In genomic region chr20:34037121-34037520, GRCh38 we compare ENCODE assay signal across 10 cellular contexts. TPM values are rescaled to one million over a fixed set of nuclear protein-coding genes. Genes with fewer than 3 reads are reported as not detected.
DNase-seq lines count a peak whose midpoint lies in the region; ATAC-seq and TF ChIP-seq lines count a peak whose summit lies in the region.
"Had no signal": no experiment of that assay in that cellular context is flagged by ENCODE, and none has a peak within 500 bp of the region (broad histone marks: within the 10 kb centered on the region; RNA-seq: fewer than 3 reads in every experiment).

No MANE protein-coding gene starts in this region.

- DNase-seq in Peyer's patch (peak in 2 of 3 donors; percentile 38 to 55), immature natural killer cell (peak; percentile 12 to 31 (median 23)), substantia nigra (lab: John Stamatoyannopoulos, UW) (no peak), NCI-H1105 (lab: John Stamatoyannopoulos, UW) (no peak), NCI-H1436 (lab: John Stamatoyannopoulos, UW) (no peak)
- peak; percentile 57 for DNase-seq in activated T-cell treated with anti-CD3 and anti-CD28 coated beads, Interleukin-2, amount 50 U/mL, for 24 hours
- DNase-seq in stimulated activated CD4-positive, alpha-beta T cell treated with anti-CD3 and anti-CD28 coated beads, TNF-alpha, amount 100 ng/mL, for 4 hours (ENCODE audit: low read depth in 3 of 3): peak; percentile 25 to 45 (median 45)
- DNase-seq: NCI-H1694, transverse colon had no signal

- peaks cover 57% of the 10 kb centered on the region for H3K36me3 Mint-ChIP-seq in activated T-cell treated with anti-CD3 and anti-CD28 coated beads, Interleukin-2, amount 50 U/mL, for 24 hours (ENCODE audit: low read depth)
- H3K36me3 Mint-ChIP-seq in immature natural killer cell: peaks cover 0 to 16% (median 4%) of the 10 kb centered on the region in 3 donors

- H3K27me3 Mint-ChIP-seq in activated T-cell treated with anti-CD3 and anti-CD28 coated beads, Interleukin-2, amount 50 U/mL, for 24 hours: no peaks in the 10 kb centered on the region
- peaks cover 0 to 2% (median 1%) of the 10 kb centered on the region in 3 donors for H3K27me3 Mint-ChIP-seq in immature natural killer cell (ENCODE audit: low read depth in 3 of 3)

- no peaks in the 10 kb centered on the region for H3K9me3 Mint-ChIP-seq in activated T-cell treated with anti-CD3 and anti-CD28 coated beads, Interleukin-2, amount 50 U/mL, for 24 hours
- no peaks in the 10 kb centered on the region for H3K9me3 Mint-ChIP-seq in immature natural killer cell

- H3K36me3 ChIP-seq in Peyer's patch: peaks cover 0 to 21% (median 0%) of the 10 kb centered on the region in 3 donors

- no peaks in the 10 kb centered on the region for H3K27me3 ChIP-seq in Peyer's patch
- H3K27me3 ChIP-seq: transverse colon had no signal

- no peak overlapping the region for H3K4me3 ChIP-seq in Peyer's patch
- H3K4me3 ChIP-seq: transverse colon had no signal

- H3K27ac ChIP-seq in Peyer's patch: no peak overlapping the region
- H3K27ac ChIP-seq in substantia nigra (ENCODE audit: low read depth, low read length, poor library complexity, severe bottlenecking): no peak overlapping the region
- H3K27ac ChIP-seq: transverse colon had no signal

- no peak for TF ChIP-seq CTCF in Peyer's patch (IDR thresholded peaks at IDR 0.05)

- H3K4me1 ChIP-seq in Peyer's patch: peaks cover 0 to 36% (median 5%) of the 10 kb centered on the region in 4 donors

- peak overlapping the region; percentile 47 for H3K4me3 Mint-ChIP-seq in activated T-cell treated with anti-CD3 and anti-CD28 coated beads, Interleukin-2, amount 50 U/mL, for 24 hours
- H3K4me3 Mint-ChIP-seq in immature natural killer cell: peak overlapping the region; percentile 5 to 63 (median 29)

- TF ChIP-seq POLR2A in Peyer's patch (IDR thresholded peaks at IDR 0.05): no peak

- H3K4me1 Mint-ChIP-seq in activated T-cell treated with anti-CD3 and anti-CD28 coated beads, Interleukin-2, amount 50 U/mL, for 24 hours (ENCODE audit: low read depth): peaks cover 87% of the 10 kb centered on the region
- H3K4me1 Mint-ChIP-seq in immature natural killer cell: peaks cover 85 to 97% of the 10 kb centered on the region in 2 donors

- peak overlapping the region; percentile 85 for H3K27ac Mint-ChIP-seq in activated T-cell treated with anti-CD3 and anti-CD28 coated beads, Interleukin-2, amount 50 U/mL, for 24 hours
- H3K27ac Mint-ChIP-seq in immature natural killer cell: peak overlapping the region in 5 of 6 donors; percentile 9 to 72 (median 60)

- no peak for ATAC-seq in GM18858 (IDR thresholded peaks at IDR 0.05; ENCODE audit: unreplicated experiment)

- no peaks in the 10 kb centered on the region for H3K9me3 ChIP-seq in Peyer's patch
- H3K9me3 ChIP-seq: transverse colon had no signal

RNA-seq across cellular contexts. Expression of gene RALY, which starts 43.4 kb away (rescaled TPM):
- 100 to 1,000 TPM; 100 to 115 (median 106) TPM for total RNA-seq in Peyer's patch
- 100 to 1,000 TPM; 271 to 323 (median 273) TPM for polyA plus RNA-seq in immature natural killer cell

Comparison
In these comparisons a context has a peak if more than half of its experiments do, and no peak if none do; other contexts are left out.
1. DNase-seq: peak in Peyer's patch (2 of 3), activated T-cell treated with anti-CD3 and anti-CD28 coated beads, Interleukin-2, amount 50 U/mL, for 24 hours (single experiment), immature natural killer cell (3 of 3) and stimulated activated CD4-positive, alpha-beta T cell treated with anti-CD3 and anti-CD28 coated beads, TNF-alpha, amount 100 ng/mL, for 4 hours (3 of 3); none in substantia nigra (0 of 49), NCI-H1105 (single experiment) and NCI-H1436 (single experiment).